Comparison of ENCODE assay signal across 16 cellular contexts in genomic region chr5:174459071-174459702, GRCh38.
"Had no signal": no experiment of that assay in that cellular context is flagged by ENCODE, and none has a peak within 500 bp of the region (broad histone marks: within the 10 kb centered on the region; RNA-seq: fewer than 3 reads in every experiment).

No MANE protein-coding gene starts in this region.

- H3K27me3 Mint-ChIP-seq: natural killer cell treated with Interleukin-12 subunit alpha and Interleukin-12 subunit beta and Interleukin-15 and Interleukin-18, amount 100 ng/mL, for 72 hours had no signal

- H3K4me3 Mint-ChIP-seq: activated naive CD4-positive, alpha-beta T cell treated with anti-CD3 and anti-CD28 coated beads for 36 hours had no signal

- H3K27me3 ChIP-seq: hepatocyte, right lobe of liver, stomach, testis, vagina had no signal

- DNase-seq: activated CD4-positive, alpha-beta T cell treated with anti-CD3 and anti-CD28 coated beads, Interleukin-2, amount 50 U/mL, for 4 hours; activated CD4-positive, CD25-positive, alpha-beta regulatory T cell treated with anti-CD3 and anti-CD28 coated beads, Interleukin-2, amount 50 U/mL, for 72 hours; activated naive CD4-positive, alpha-beta T cell treated with anti-CD3 and anti-CD28 coated beads for 36 hours; left ventricle myocardium superior; mesenchymal stem cell; nucleus accumbens; right lobe of liver; stomach; T-helper 9 cell; testis had no signal

- H3K36me3 ChIP-seq: esophagus muscularis mucosa, right lobe of liver, stomach, vagina had no signal

- H3K4me1 ChIP-seq: esophagus muscularis mucosa, right lobe of liver, testis, vagina had no signal

- H3K4me3 ChIP-seq: coronary artery, esophagus muscularis mucosa, hepatocyte, right lobe of liver, stomach, testis, vagina had no signal

- H3K27ac Mint-ChIP-seq: activated naive CD4-positive, alpha-beta T cell treated with anti-CD3 and anti-CD28 coated beads for 36 hours; activated T-helper 2 cell treated with anti-CD3 and anti-CD28 coated beads, Interferon-gamma antibody, Interleukin-2, Interleukin-4, amounts not matched to agents 10 μg/mL and 5 μg/mL and 100 μg/mL, durations not matched to agents 14 hours and 24 hours and 36 hours had no signal

- H3K9me3 Mint-ChIP-seq: activated naive CD4-positive, alpha-beta T cell treated with anti-CD3 and anti-CD28 coated beads for 36 hours; activated T-helper 2 cell treated with anti-CD3 and anti-CD28 coated beads, Interferon-gamma antibody, Interleukin-2, Interleukin-4, amounts not matched to agents 10 μg/mL and 5 μg/mL and 100 μg/mL, durations not matched to agents 14 hours and 24 hours and 36 hours; natural killer cell treated with Interleukin-12 subunit alpha and Interleukin-12 subunit beta and Interleukin-15 and Interleukin-18, amount 100 ng/mL, for 72 hours had no signal

- ATAC-seq: left ventricle myocardium superior, right lobe of liver had no signal

- H3K27ac ChIP-seq: coronary artery, esophagus muscularis mucosa, right lobe of liver, stomach, testis, vagina had no signal

- H3K36me3 Mint-ChIP-seq: natural killer cell treated with Interleukin-12 subunit alpha and Interleukin-12 subunit beta and Interleukin-15 and Interleukin-18, amount 100 ng/mL, for 72 hours had no signal

- H3K9me3 ChIP-seq: esophagus muscularis mucosa, right lobe of liver, stomach, testis, vagina had no signal
